ENCODE assay signal across 9 cellular contexts in genomic region chr18:74310411-74310810, GRCh38. TPM values are rescaled to one million over a fixed set of nuclear protein-coding genes. Genes with fewer than 3 reads are reported as not detected.
DNase-seq lines count a peak whose midpoint lies in the region; ATAC-seq, FAIRE-seq and TF ChIP-seq lines count a peak whose summit lies in the region.
"Had no signal": no experiment of that assay in that cellular context is flagged by ENCODE, and none has a peak within 500 bp of the region (broad histone marks: within the 10 kb centered on the region; RNA-seq: fewer than 3 reads in every experiment).

No MANE protein-coding gene starts in this region.

- no peak for DNase-seq in CD8-positive, alpha-beta T cell
- DNase-seq in LHCN-M2 (ENCODE audit: low read depth) (peak; percentile 67), GM12878 (ENCODE audit: low read depth, low spot score) (no peak), mucosa of descending colon (peak in 1 of 3 donors; percentile 46), NCI-H1048 (lab: John Stamatoyannopoulos, UW) (no peak), tibial nerve (ENCODE audit: low spot score in 2 of 2) (no peak)

- H3K9me3 ChIP-seq in CD8-positive, alpha-beta T cell (ENCODE audit: low read length): no peaks in the 10 kb centered on the region
- H3K9me3 ChIP-seq in GM12878 (replicated peaks; ENCODE audit: control insufficient read depth, insufficient read depth, low read length): no peaks in the 10 kb centered on the region
- no peaks in the 10 kb centered on the region for H3K9me3 ChIP-seq in mucosa of descending colon
- H3K9me3 ChIP-seq in tibial nerve: no peaks in the 10 kb centered on the region
- H3K9me3 ChIP-seq: SJCRH30 had no signal

- no peaks in the 10 kb centered on the region for H3K36me3 Mint-ChIP-seq in CD8-positive, alpha-beta T cell

- 33% methylated on average over 3 of the region's 3 CpGs for WGBS in GM12878 (ENCODE audit: insufficient coverage, insufficient replicate concordance, low lambda C conversion rate, missing lambda C conversion rate)
- WGBS in tibial nerve, 2 donors: 46 to 59% methylated on average over 3 of the region's 3 CpGs

- no peaks in the 10 kb centered on the region for H3K27me3 ChIP-seq in CD8-positive, alpha-beta T cell (ENCODE audit: insufficient read depth, low read length)
- H3K27me3 ChIP-seq in GM12878 (replicated peaks in 1 of 2; ENCODE audit: control insufficient read depth in 2 of 2, insufficient read depth in 2 of 2, low read length in 1 of 2) (no peaks in the 10 kb centered on the region), tibial nerve (no peaks in the 10 kb centered on the region)
- H3K27me3 ChIP-seq: SJCRH30 had no signal

- no peaks in the 10 kb centered on the region for H3K79me2 ChIP-seq in GM12878 (ENCODE audit: control insufficient read depth, insufficient read depth, low read length)

- no TSS peak for BruUV-seq in GM12878 (replicated peaks; lab: Mats Ljungman, UMichigan)

- H3K36me3 ChIP-seq in CD8-positive, alpha-beta T cell (ENCODE audit: insufficient read depth, low read length): no peaks in the 10 kb centered on the region
- H3K36me3 ChIP-seq in GM12878 (ENCODE audit: control insufficient read depth in 2 of 2, insufficient read depth in 2 of 2, low read length in 1 of 2) (no peaks in the 10 kb centered on the region; a peak in 1 of 4 replicates), mucosa of descending colon (ENCODE audit: low read depth) (no peaks in the 10 kb centered on the region), tibial nerve (no peaks in the 10 kb centered on the region)
- H3K36me3 ChIP-seq: SJCRH30 had no signal

- H3K9ac ChIP-seq in GM12878 (ENCODE audit: control insufficient read depth, insufficient read depth, low read length): no peak overlapping the region

- peaks cover 4% of the 10 kb centered on the region for H3K4me1 Mint-ChIP-seq in CD8-positive, alpha-beta T cell (ENCODE audit: low read depth)

- POLR2A ChIA-PET in CD8-positive, alpha-beta T cell (lab: Charles Lee): no interaction called here
- POLR2A ChIA-PET in GM12878 (lab: Charles Lee): no interaction called here

- ATAC-seq in CD8-positive, alpha-beta T cell: peak; percentile 73
- peak; percentile 84 for ATAC-seq in GM19455 (IDR thresholded peaks at IDR 0.05; ENCODE audit: unreplicated experiment)
- ATAC-seq in GM12878: peak; percentile 83
- peak; percentile 96 for ATAC-seq in mucosa of descending colon
- ATAC-seq in GM21526 (IDR thresholded peaks at IDR 0.05; ENCODE audit: low FRiP score, unreplicated experiment): no peak

- SMC1A ChIA-PET in GM12878 (lab: Charles Lee; ENCODE audit: uncharacterized antibody, unreplicated experiment): interaction anchor here (1.2 to 1.5 kb wide), 2 partner anchors 22 to 32 kb away, joined by 4 read pairs; no protein-coding TSS in a partner anchor

- no peaks in the 10 kb centered on the region for H4K20me1 ChIP-seq in GM12878 (ENCODE audit: control insufficient read depth, insufficient read depth)

- in situ Hi-C loops in GM12878 (cut with MboI): no loop called here

- peak; percentile 35 for TF ChIP-seq RAD21 in GM12878 (IDR thresholded peaks at IDR 0.05; ENCODE audit: insufficient read depth, low read depth, low read length)

- H3K27me3 Mint-ChIP-seq in CD8-positive, alpha-beta T cell (ENCODE audit: low read depth): peaks cover 29% of the 10 kb centered on the region

- no peaks in the 10 kb centered on the region for H3K4me1 ChIP-seq in CD8-positive, alpha-beta T cell (ENCODE audit: insufficient read depth, low read length)
- H3K4me1 ChIP-seq in GM12878 (ENCODE audit: control insufficient read depth, insufficient read depth, low read length) (no peaks in the 10 kb centered on the region), mucosa of descending colon (ENCODE audit: low read depth) (no peaks in the 10 kb centered on the region), tibial nerve (no peaks in the 10 kb centered on the region)
- H3K4me1 ChIP-seq: SJCRH30 had no signal

- intact Hi-C loops in CD8-positive, alpha-beta T cell (cut with DNase I, micrococcal nuclease): loop anchor here in 1 of 2 experiments (1.0 kb wide), 1 partner anchor 242 kb away; no protein-coding TSS in a partner anchor
- intact Hi-C loops in GM12878 (cut with micrococcal nuclease; ENCODE audit: unreplicated experiment): no loop called here
- intact Hi-C loops in mucosa of descending colon (cut with DNase I, micrococcal nuclease): no loop called here

- no peak overlapping the region for H3K27ac Mint-ChIP-seq in CD8-positive, alpha-beta T cell

- RAD21 ChIA-PET in GM12878 (lab: Charles Lee; ENCODE audit: unreplicated experiment): no interaction called here

- CTCF ChIA-PET in CD8-positive, alpha-beta T cell (lab: Charles Lee): interaction anchor here (0.7 to 2.7 kb wide), 6 partner anchors 14 to 241 kb away, joined by 3 to 12 read pairs (median 4); no protein-coding TSS in a partner anchor
- CTCF ChIA-PET in GM12878 (lab: Yijun Ruan, JAX): interaction anchor here (1.4 to 1.6 kb wide), 2 partner anchors 28 to 241 kb away, joined by 5 read pairs; no protein-coding TSS in a partner anchor

- no peak for TF ChIP-seq EP300 in GM12878 (IDR thresholded peaks at IDR 0.05; ENCODE audit: borderline replicate concordance in 1 of 2, control insufficient read depth in 1 of 2, low read depth in 2 of 2, low read length in 2 of 2)
- no peak for TF ChIP-seq EP300 in tibial nerve (IDR thresholded peaks at IDR 0.05)

- TF ChIP-seq POLR2A in GM12878 (IDR thresholded peaks at IDR 0.05; ENCODE audit: low read depth, low read length): no peak
- TF ChIP-seq POLR2A in tibial nerve (IDR thresholded peaks at IDR 0.05): no peak

- no peak for TF ChIP-seq CTCF in CD8-positive, alpha-beta T cell (IDR thresholded peaks at IDR 0.05)
- TF ChIP-seq CTCF in GM12878 (IDR thresholded peaks at IDR 0.05 in 2 of 3, conservative IDR thresholded peaks at IDR 0.05 in 1 of 3; ENCODE audit: control insufficient read depth in 2 of 3, extremely low read depth in 1 of 3, insufficient read depth in 1 of 3, low read depth in 3 of 3, low read length in 3 of 3) (peak; percentile 25 to 35 (median 30); a peak in 4 of 6 replicates), mucosa of descending colon (IDR thresholded peaks at IDR 0.05) (no peak), tibial nerve (IDR thresholded peaks at IDR 0.05) (peak in 1 of 5 experiments; percentile 18)

- no peaks in the 10 kb centered on the region for H3K9me3 Mint-ChIP-seq in CD8-positive, alpha-beta T cell

- H3K4me3 ChIP-seq in CD8-positive, alpha-beta T cell (ENCODE audit: low read depth, low read length): no peak overlapping the region
- H3K4me3 ChIP-seq in GM12878 (no peak overlapping the region), mucosa of descending colon (no peak overlapping the region), tibial nerve (no peak overlapping the region)
- H3K4me3 ChIP-seq: SJCRH30 had no signal

- no peak overlapping the region for H2AFZ ChIP-seq in GM12878 (ENCODE audit: control insufficient read depth, low read depth, low read length)

- H3K4me3 Mint-ChIP-seq in CD8-positive, alpha-beta T cell: no peak overlapping the region

- no peak for FAIRE-seq in GM12878 (lab: Jason Lieb, UNC)

- H3K4me2 ChIP-seq in GM12878 (ENCODE audit: control insufficient read depth, insufficient read depth): no peak overlapping the region

- H3K27ac ChIP-seq in CD8-positive, alpha-beta T cell (ENCODE audit: low read depth, low read length): no peak overlapping the region
- H3K27ac ChIP-seq in GM12878 (ENCODE audit: control insufficient read depth, insufficient read depth): no peak overlapping the region
- H3K27ac ChIP-seq in tibial nerve: no peak overlapping the region
- H3K27ac ChIP-seq: SJCRH30 had no signal

TF ChIP-seq in GM12878, 131 proteins besides CTCF, POLR2A, EP300 and RAD21 (continues in another document):
- TF ChIP-seq RB1 (IDR thresholded peaks at IDR 0.05; ENCODE audit: borderline replicate concordance): no peak

RNA-seq across cellular contexts. Expression of gene C18orf63, which starts 5.2 kb away (rescaled TPM):
- total RNA-seq in CD8-positive, alpha-beta T cell: not detected
- total RNA-seq in LHCN-M2 (2014; rRNA removed): not detected in 2 replicates
- polyA plus RNA-seq in LHCN-M2 (2012): not detected
- total RNA-seq in GM12878 (2013; cell fraction: nucleolus; rRNA removed): not detected in 2 replicates
- not detected in 2 replicates for total RNA-seq in GM12878 (2014; rRNA removed)
- not detected in 2 replicates for total RNA-seq in GM12878 (2014; rRNA removed; fragmentation: Illumina TruSeq; extraction: Trizol)
- total RNA-seq in GM12878 (2021): not detected in 2 replicates
- polyA plus RNA-seq in GM12878 (2011; ENCODE audit: low read depth): not detected
- not detected in 2 replicates for polyA plus RNA-seq in GM12878 (2011; rRNA removed)
- not detected in 2 replicates for polyA plus RNA-seq in GM12878 (2011; cell fraction: cytosol; rRNA removed)
- polyA plus RNA-seq in GM12878 (2011; cell fraction: nucleus; rRNA removed): not detected in 2 replicates
- polyA plus RNA-seq in GM12878 (2012): not detected in 2 replicates
- not detected in 2 replicates for polyA plus RNA-seq in GM12878 (2014; fragmentation: Illumina TruSeq; extraction: Trizol)
- not detected for polyA plus RNA-seq in GM12878 (2014; fragmentation: Nextera tagmentation; extraction: Ambion mirVana)
- polyA plus RNA-seq in GM12878 (2014; rRNA removed): not detected in 2 replicates
- not detected for polyA plus RNA-seq in GM12878 (2016; fragmentation: Nextera tagmentation; extraction: Ambion mirVana)
- polyA minus RNA-seq in GM12878 (2011; rRNA and poly(A)+ RNA removed): not detected in 2 replicates
- not detected in 2 replicates for polyA minus RNA-seq in GM12878 (2011; cell fraction: cytosol; rRNA and poly(A)+ RNA removed)
- polyA minus RNA-seq in GM12878 (2011; cell fraction: nucleus; rRNA and poly(A)+ RNA removed): not detected in 2 replicates
- total RNA-seq in mucosa of descending colon: not detected
- total RNA-seq in tibial nerve: not detected
- total RNA-seq: SJCRH30 had no signal

RNA-seq across cellular contexts. Expression of gene CYB5A, which starts 18.6 kb away (rescaled TPM):
- total RNA-seq in CD8-positive, alpha-beta T cell: 1 to 10 TPM; 4.4 to 5.9 TPM
- total RNA-seq in LHCN-M2 (2014; rRNA removed) (48.4 and 60.4 TPM in 2 replicates), GM12878 (2014; rRNA removed) (63.2 and 76.9 TPM in 2 replicates), GM12878 (2014; rRNA removed; fragmentation: Illumina TruSeq; extraction: Trizol) (63.9 and 68.7 TPM in 2 replicates), GM12878 (2021) (60.2 and 60.4 TPM in 2 replicates), mucosa of descending colon (100 to 1,000 TPM; 123 to 183 (median 126) TPM), tibial nerve (100 to 1,000 TPM; 232 to 490 (median 267) TPM)
- 104 TPM for polyA plus RNA-seq in LHCN-M2 (2012)
- total RNA-seq in GM12878 (2013; cell fraction: nucleolus; rRNA removed): 49.2 and 49.6 TPM in 2 replicates
- 29.6 TPM for polyA plus RNA-seq in GM12878 (2011; ENCODE audit: low read depth)
- polyA plus RNA-seq in GM12878 (2011; rRNA removed) (106 and 119 TPM in 2 replicates), GM12878 (2014; fragmentation: Illumina TruSeq; extraction: Trizol) (78.6 and 87.4 TPM in 2 replicates), GM12878 (2014; fragmentation: Nextera tagmentation; extraction: Ambion mirVana) (100 to 1,000 TPM; 120 to 129 TPM), GM12878 (2014; rRNA removed) (57.8 and 76.8 TPM in 2 replicates), GM12878 (2016; fragmentation: Nextera tagmentation; extraction: Ambion mirVana) (100 to 1,000 TPM; 119 to 122 TPM)
- polyA plus RNA-seq in GM12878 (2011; cell fraction: cytosol; rRNA removed): 126 and 164 TPM in 2 replicates
- polyA plus RNA-seq in GM12878 (2011; cell fraction: nucleus; rRNA removed): 57.7 and 65.9 TPM in 2 replicates
- 46.7 and 56.5 TPM in 2 replicates for polyA plus RNA-seq in GM12878 (2012)
- polyA minus RNA-seq in GM12878 (2011; rRNA and poly(A)+ RNA removed): 30.7 and 34.2 TPM in 2 replicates
- 8.8 and 20.5 TPM in 2 replicates for polyA minus RNA-seq in GM12878 (2011; cell fraction: cytosol; rRNA and poly(A)+ RNA removed)
- polyA minus RNA-seq in GM12878 (2011; cell fraction: nucleus; rRNA and poly(A)+ RNA removed): 8.0 and 8.1 TPM in 2 replicates

Comparison
In these comparisons a context has a peak if more than half of its experiments do, and no peak if none do; other contexts are left out.
1. CTCF ChIP-seq: peak in GM12878 (3 of 3); none in CD8-positive, alpha-beta T cell (single experiment) and mucosa of descending colon (single experiment).